8 cellular contexts compared by ENCODE assay signal in the genomic region with DNA sequence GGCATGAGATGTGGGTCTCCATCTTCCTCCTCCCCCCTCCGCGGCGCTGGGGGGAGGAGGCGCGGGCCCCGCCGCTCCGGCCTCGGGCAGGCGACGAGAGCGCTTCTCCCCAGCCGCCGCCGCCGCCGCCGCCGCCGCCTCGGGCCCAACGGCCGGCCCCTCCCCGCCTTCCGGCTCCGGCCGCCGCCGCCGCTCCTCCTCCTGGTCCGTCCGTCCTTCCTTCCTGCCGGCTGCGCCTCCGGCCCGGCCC. TPM values are rescaled to one million over a fixed set of nuclear protein-coding genes. Genes with fewer than 3 reads are reported as not detected.
A peak's percentile ranks its signal among the peaks of the same experiment; 100 is the strongest.
DNase-seq lines count a peak whose midpoint lies in the region; ATAC-seq and TF ChIP-seq lines count a peak whose summit lies in the region.

No MANE protein-coding gene starts in this region.

- H3K27me3 Mint-ChIP-seq in CD8-positive, alpha-beta T cell (ENCODE audit: low read depth) = no peaks in the 10 kb centered on the region

- peaks cover 21% of the 10 kb centered on the region for H3K36me3 Mint-ChIP-seq in CD8-positive, alpha-beta T cell

- no peaks in the 10 kb centered on the region for H3K36me3 ChIP-seq in CD8-positive, alpha-beta T cell (ENCODE audit: insufficient read depth, low read length)
- H3K36me3 ChIP-seq in NT2/D1 (ENCODE audit: insufficient read depth, insufficient read length, low read length) (peaks cover 11% of the 10 kb centered on the region), body of pancreas (replicated peaks in 1 of 2; ENCODE audit: insufficient read depth in 1 of 2, low read depth in 2 of 2) (no peaks in the 10 kb centered on the region), kidney epithelial cell (ENCODE audit: control insufficient read depth, insufficient read depth, low read length) (no peaks in the 10 kb centered on the region), stomach smooth muscle (ENCODE audit: control insufficient read depth in 2 of 2, insufficient read depth in 2 of 2, low read length in 2 of 2) (no peaks in the 10 kb centered on the region)

- H3K9me3 Mint-ChIP-seq in CD8-positive, alpha-beta T cell = no peaks in the 10 kb centered on the region

- peak overlapping the region; percentile 83 for H3K4me3 ChIP-seq in CD8-positive, alpha-beta T cell (ENCODE audit: low read depth, low read length)
- H3K4me3 ChIP-seq in NT2/D1 (ENCODE audit: insufficient read length, low read depth) (peak overlapping the region; percentile 83), body of pancreas (peak overlapping the region; percentile 47), kidney epithelial cell (ENCODE audit: low read depth, low read length) (peak overlapping the region; percentile 74), stomach smooth muscle (ENCODE audit: low read length in 2 of 2) (peak overlapping the region; percentile 79 to 91)

- H3K9ac ChIP-seq in NT2/D1 (ENCODE audit: insufficient read length, low read depth) (peak overlapping the region; percentile 87), stomach smooth muscle (ENCODE audit: low read length in 2 of 2) (peak overlapping the region; percentile 52 to 58)

- H3K27ac ChIP-seq in CD8-positive, alpha-beta T cell (ENCODE audit: low read depth, low read length) = peak overlapping the region; percentile 76
- H3K27ac ChIP-seq in body of pancreas = peak overlapping the region; percentile 65 to 96 (median 89)
- H3K27ac ChIP-seq in stomach smooth muscle (ENCODE audit: low read length) = peak overlapping the region; percentile 55

- POLR2A ChIA-PET in CD8-positive, alpha-beta T cell (lab: Charles Lee) = interaction anchor here (0.7 to 2.6 kb wide), 11 partner anchors 8 to 1018 kb away, joined by 3 to 20 read pairs (median 5); partner anchors contain the start of genes ADIPOR2 and WNT5B

- no peak for TF ChIP-seq POLR2A in body of pancreas (IDR thresholded peaks at IDR 0.05)

- WGBS in body of pancreas, 2 donors = 1% methylated on average over 29 of the region's 36 CpGs; no CpG with 5 or more reads in 1 of the 2 donors

- H3K27ac Mint-ChIP-seq in CD8-positive, alpha-beta T cell = no peak overlapping the region

- H3K4me1 ChIP-seq in CD8-positive, alpha-beta T cell (ENCODE audit: insufficient read depth, low read length) = peaks cover 37% of the 10 kb centered on the region
- peaks cover 21% of the 10 kb centered on the region for H3K4me1 ChIP-seq in NT2/D1 (ENCODE audit: insufficient read depth, insufficient read length)
- H3K4me1 ChIP-seq in body of pancreas = peaks cover 48% of the 10 kb centered on the region
- peaks cover 37% of the 10 kb centered on the region for H3K4me1 ChIP-seq in stomach smooth muscle (ENCODE audit: control insufficient read depth, insufficient read depth, low read length)

- no peaks in the 10 kb centered on the region for H3K27me3 ChIP-seq in CD8-positive, alpha-beta T cell (ENCODE audit: insufficient read depth, low read length)
- H3K27me3 ChIP-seq in NT2/D1 (ENCODE audit: insufficient read depth, insufficient read length) (peaks cover 12% of the 10 kb centered on the region), body of pancreas (no peaks in the 10 kb centered on the region), kidney epithelial cell (ENCODE audit: control insufficient read depth, insufficient read depth, low read length) (no peaks in the 10 kb centered on the region), stomach smooth muscle (ENCODE audit: control insufficient read depth in 1 of 2, insufficient read depth in 2 of 2, low read length in 2 of 2) (no peaks in the 10 kb centered on the region)

- peak in 1 of 7 experiments; percentile 78 for DNase-seq in CD8-positive, alpha-beta T cell
- DNase-seq in NT2/D1 (ENCODE audit: low read depth, low spot score) (peak; percentile 75), body of pancreas (peak; percentile 71 to 76 (median 74)), kidney epithelial cell (ENCODE audit: low read depth) (no peak), NCI-H446 treated with DMSO at 0.1 percent for 48 hours (lab: John Stamatoyannopoulos, UW) (no peak)

- intact Hi-C loops in CD8-positive, alpha-beta T cell (cut with DNase I, micrococcal nuclease) = loop anchor here (2.0 to 10.0 kb wide), 15 partner anchors 62 to 1207 kb away; partner anchors contain the start of genes RAD52 (in 2 of the 2), WNK1 (in 2 of the 2), ADIPOR2 (in 1 of the 2) and B4GALNT3 (in 1 of the 2)
- intact Hi-C loops in body of pancreas (cut with DNase I) = no loop called here

- ATAC-seq in CD8-positive, alpha-beta T cell = no peak
- ATAC-seq in GM18909 (IDR thresholded peaks at IDR 0.05; ENCODE audit: poor library complexity, unreplicated experiment) (peak; percentile 52), HG03097 (IDR thresholded peaks at IDR 0.05; ENCODE audit: low FRiP score, unreplicated experiment) (peak; percentile 42), body of pancreas (peak; percentile 82)

- CTCF ChIA-PET in CD8-positive, alpha-beta T cell (lab: Charles Lee) = interaction anchor here (0.6 to 4.4 kb wide), 5 partner anchors 9 to 824 kb away, joined by 4 to 35 read pairs (median 20); no protein-coding TSS in a partner anchor

- TF ChIP-seq CTCF in CD8-positive, alpha-beta T cell (IDR thresholded peaks at IDR 0.05) = no peak
- TF ChIP-seq CTCF in body of pancreas (IDR thresholded peaks at IDR 0.05) = no peak
- no peak for TF ChIP-seq CTCF in kidney epithelial cell (IDR thresholded peaks at IDR 0.05; ENCODE audit: insufficient read depth, low read length, poor library complexity, severe bottlenecking)

- H3K4me3 Mint-ChIP-seq in CD8-positive, alpha-beta T cell = peak overlapping the region; percentile 92

- H3K9me3 ChIP-seq in CD8-positive, alpha-beta T cell (ENCODE audit: low read length) = no peaks in the 10 kb centered on the region
- no peaks in the 10 kb centered on the region for H3K9me3 ChIP-seq in NT2/D1 (ENCODE audit: insufficient read depth, low read length)
- no peaks in the 10 kb centered on the region for H3K9me3 ChIP-seq in body of pancreas
- H3K9me3 ChIP-seq in stomach smooth muscle (ENCODE audit: control insufficient read depth in 2 of 2, low read length in 2 of 2) = no peaks in the 10 kb centered on the region

- H3K4me1 Mint-ChIP-seq in CD8-positive, alpha-beta T cell (ENCODE audit: low read depth) = peaks cover 54% of the 10 kb centered on the region

RNA-seq across cellular contexts. Expression of gene FBXL14, which starts 0.4 kb away (rescaled TPM):
- 10 to 100 TPM; 28.1 to 30.5 TPM for total RNA-seq in CD8-positive, alpha-beta T cell
- total RNA-seq in body of pancreas (1 to 10 TPM; 4.6 to 9.9 TPM), kidney epithelial cell (17.1 and 18.6 TPM in 2 replicates)

RNA-seq across cellular contexts. Expression of gene WNT5B, which starts 35.1 kb away (rescaled TPM):
- total RNA-seq in CD8-positive, alpha-beta T cell = not detected
- not detected for total RNA-seq in body of pancreas
- 26.4 and 28.5 TPM in 2 replicates for total RNA-seq in kidney epithelial cell

Comparison
In these comparisons a context has a peak if more than half of its experiments do, and no peak if none do; other contexts are left out.
1. DNase-seq: peak in NT2/D1 (single experiment) and body of pancreas (4 of 4); none in kidney epithelial cell (single experiment) and NCI-H446 treated with DMSO at 0.1 percent for 48 hours (single experiment).
2. RNA of gene WNT5B, which starts 35.1 kb away (total RNA-seq): 26.4 to 28.5 TPM in kidney epithelial cell; not detected in body of pancreas and not detected in CD8-positive, alpha-beta T cell; every median in the first group is over 10 times any median in the second.
3. Peak in every context shown above with its lines, with median percentiles within 50 percentile points of each other: H3K27ac ChIP-seq and H3K4me3 ChIP-seq.